28 cellular contexts compared by ENCODE assay signal in genomic region chr14:24054324-24054641, GRCh38. TPM values are rescaled to one million over a fixed set of nuclear protein-coding genes. Genes with fewer than 3 reads are reported as not detected.
A peak's percentile ranks its signal among the peaks of the same experiment; 100 is the strongest.
DNase-seq lines count a peak whose midpoint lies in the region; ATAC-seq, FAIRE-seq and TF ChIP-seq lines count a peak whose summit lies in the region.
"Had no signal": no experiment of that assay in that cellular context is flagged by ENCODE, and none has a peak within 500 bp of the region (broad histone marks: within the 10 kb centered on the region; RNA-seq: fewer than 3 reads in every experiment).

No MANE protein-coding gene starts in this region.

- H3K36me3 Mint-ChIP-seq in activated T-cell treated with anti-CD3 and anti-CD28 coated beads, Interleukin-2, amount 50 U/mL, for 24 hours (ENCODE audit: low read depth), result no peaks in the 10 kb centered on the region
- peaks cover 0 to 2% of the 10 kb centered on the region in 2 donors for H3K36me3 Mint-ChIP-seq in activated T-cell treated with anti-CD3 and anti-CD28 coated beads, Interleukin-2, amount 50 U/mL, for 72 hours (ENCODE audit: insufficient read depth in 2 of 2)
- H3K36me3 Mint-ChIP-seq in central memory CD8-positive, alpha-beta T cell (ENCODE audit: insufficient read depth), result peaks cover 5% of the 10 kb centered on the region
- H3K36me3 Mint-ChIP-seq in glutamatergic neuron (ENCODE audit: unreplicated experiment), result no peaks in the 10 kb centered on the region

- H3K4me2 ChIP-seq in HepG2 (ENCODE audit: low read depth, low read length) (no peak overlapping the region), OCI-LY7 (ENCODE audit: low read length) (no peak overlapping the region)
- H3K4me2 ChIP-seq: BLaER1, GM23338 had no signal

- no peak overlapping the region for H3K9ac ChIP-seq in HepG2 (ENCODE audit: insufficient read depth, low read depth, low read length)
- H3K9ac ChIP-seq: BLaER1 had no signal

- H3K4me1 Mint-ChIP-seq in activated T-cell treated with anti-CD3 and anti-CD28 coated beads, Interleukin-2, amount 50 U/mL, for 24 hours (ENCODE audit: low read depth), result peaks cover 26% of the 10 kb centered on the region
- H3K4me1 Mint-ChIP-seq in activated T-cell treated with anti-CD3 and anti-CD28 coated beads, Interleukin-2, amount 50 U/mL, for 72 hours (ENCODE audit: low read depth), result peaks cover 19% of the 10 kb centered on the region
- H3K4me1 Mint-ChIP-seq in central memory CD8-positive, alpha-beta T cell, result peaks cover 26% of the 10 kb centered on the region
- H3K4me1 Mint-ChIP-seq in glutamatergic neuron (ENCODE audit: low read depth, unreplicated experiment), result peaks cover 25% of the 10 kb centered on the region

- no peaks in the 10 kb centered on the region for H3K36me3 ChIP-seq in HepG2 (replicated peaks in 1 of 2; ENCODE audit: control insufficient read depth in 1 of 2, insufficient read depth in 2 of 2, low read length in 2 of 2)
- no peaks in the 10 kb centered on the region for H3K36me3 ChIP-seq in right lobe of liver
- no peaks in the 10 kb centered on the region for H3K36me3 ChIP-seq in OCI-LY7 (ENCODE audit: insufficient read depth, low read length)
- H3K36me3 ChIP-seq: BLaER1 had no signal

- BruUV-seq in HepG2 (replicated peaks; lab: Mats Ljungman, UMichigan) (no TSS peak), OCI-LY7 (replicated peaks; lab: Mats Ljungman, UMichigan) (no TSS peak)

- H3K4me3 Mint-ChIP-seq in activated T-cell treated with anti-CD3 and anti-CD28 coated beads, Interleukin-2, amount 50 U/mL, for 24 hours, result no peak overlapping the region
- H3K4me3 Mint-ChIP-seq in activated T-cell treated with anti-CD3 and anti-CD28 coated beads, Interleukin-2, amount 50 U/mL, for 72 hours, result no peak overlapping the region
- H3K4me3 Mint-ChIP-seq in central memory CD8-positive, alpha-beta T cell, result peak overlapping the region; percentile 84
- no peak overlapping the region for H3K4me3 Mint-ChIP-seq in glutamatergic neuron (ENCODE audit: unreplicated experiment)
- H3K4me3 Mint-ChIP-seq: GM23338, HFFc6 had no signal

- H2AFZ ChIP-seq in HepG2 (ENCODE audit: low read length), result no peak overlapping the region
- no peak overlapping the region for H2AFZ ChIP-seq in OCI-LY7 (ENCODE audit: low read length)
- H2AFZ ChIP-seq: GM23338 had no signal

- H3K9me2 ChIP-seq in OCI-LY7 (ENCODE audit: insufficient read depth, low read length), result no peaks in the 10 kb centered on the region

- CTCF ChIA-PET in HepG2 (lab: Yijun Ruan, JAX; ENCODE audit: low intra/inter-chr PET ratio, low total read pairs), result no interaction called here
- CTCF ChIA-PET in OCI-LY7 (lab: Charles Lee; ENCODE audit: unreplicated experiment), result interaction anchor here (0.6 kb wide), 1 partner anchor 11 kb away, joined by 3 read pairs; no protein-coding TSS in a partner anchor

- no peak overlapping the region for H3K27ac ChIP-seq in HepG2 (ENCODE audit: extremely low read length, insufficient read depth, low read length)
- H3K27ac ChIP-seq in right lobe of liver, result no peak overlapping the region
- no peak overlapping the region for H3K27ac ChIP-seq in OCI-LY7 (ENCODE audit: low read depth, low read length, poor library complexity, severe bottlenecking)
- H3K27ac ChIP-seq: 22Rv1, BLaER1, HL-60 had no signal

- no peak for FAIRE-seq in HepG2 (lab: Jason Lieb, UNC)
- FAIRE-seq: GM12878, GM19239, H54 had no signal

- no peak for TF ChIP-seq RAD21 in HepG2 (CRISPR knock-in tag; IDR thresholded peaks at IDR 0.05)

- no peaks in the 10 kb centered on the region for H3K9me3 Mint-ChIP-seq in activated T-cell treated with anti-CD3 and anti-CD28 coated beads, Interleukin-2, amount 50 U/mL, for 24 hours
- no peaks in the 10 kb centered on the region for H3K9me3 Mint-ChIP-seq in activated T-cell treated with anti-CD3 and anti-CD28 coated beads, Interleukin-2, amount 50 U/mL, for 72 hours
- no peaks in the 10 kb centered on the region for H3K9me3 Mint-ChIP-seq in central memory CD8-positive, alpha-beta T cell
- peaks cover 25% of the 10 kb centered on the region for H3K9me3 Mint-ChIP-seq in glutamatergic neuron (ENCODE audit: unreplicated experiment)
- H3K9me3 Mint-ChIP-seq: CD8-positive, alpha-beta memory T cell; GM23338; HFFc6; IgD-negative memory B cell had no signal

- no peak for ATAC-seq in activated T-cell treated with anti-CD3 and anti-CD28 coated beads, Interleukin-2, amount 50 U/mL, for 72 hours (replicated peaks in 1 of 2)
- ATAC-seq in HepG2 (no peak), right lobe of liver (no peak)
- ATAC-seq in central memory CD8-positive, alpha-beta T cell (replicated peaks; ENCODE audit: extremely low read depth, poor library complexity, severe bottlenecking), result no peak
- ATAC-seq: GM12878, GM23338, HCT116 had no signal

- H3K79me2 ChIP-seq in HepG2 (ENCODE audit: insufficient read depth, low read length), result no peaks in the 10 kb centered on the region
- no peaks in the 10 kb centered on the region for H3K79me2 ChIP-seq in OCI-LY7 (ENCODE audit: insufficient read depth, low read depth, low read length)

- TF ChIP-seq POLR2A in HepG2 (IDR thresholded peaks at IDR 0.05; ENCODE audit: insufficient read depth in 1 of 2, low read depth in 2 of 2, low read length in 2 of 2), result no peak
- no peak for TF ChIP-seq POLR2A in right lobe of liver (IDR thresholded peaks at IDR 0.05)

- TF ChIP-seq CTCF in HepG2 (CRISPR knock-in tag; IDR thresholded peaks at IDR 0.05) (no peak), right lobe of liver (IDR thresholded peaks at IDR 0.05) (no peak), OCI-LY7 (conservative IDR thresholded peaks at IDR 0.05; ENCODE audit: low read length) (no peak), glutamatergic neuron (IDR thresholded peaks at IDR 0.05; ENCODE audit: partially characterized antibody, unreplicated experiment) (no peak)

- 45% methylated on average over 6 of the region's 6 CpGs for WGBS in HepG2 (ENCODE audit: low lambda C conversion rate)
- 80% methylated on average over 5 of the region's 6 CpGs for WGBS in right lobe of liver (ENCODE audit: insufficient coverage, low coverage, low lambda C conversion rate, missing lambda C conversion rate)

- H3K4me1 ChIP-seq in HepG2 (ENCODE audit: insufficient read depth, low read length), result peaks cover 45% of the 10 kb centered on the region
- H3K4me1 ChIP-seq in right lobe of liver, result peaks cover 0 to 26% (median 5%) of the 10 kb centered on the region in 4 donors
- H3K4me1 ChIP-seq in OCI-LY7 (ENCODE audit: insufficient read depth, low read length, poor library complexity, severe bottlenecking), result peaks cover 19% of the 10 kb centered on the region

- peaks cover 20 to 80% of the 10 kb centered on the region in 2 experiments for H3K27me3 ChIP-seq in HepG2 (ENCODE audit: control insufficient read depth in 1 of 2, insufficient read depth in 2 of 2, low read length in 2 of 2)
- no peaks in the 10 kb centered on the region for H3K27me3 ChIP-seq in right lobe of liver

- H3K9me3 ChIP-seq in HepG2 (ENCODE audit: low read length) (no peaks in the 10 kb centered on the region), right lobe of liver (no peaks in the 10 kb centered on the region), OCI-LY7 (ENCODE audit: low read length) (no peaks in the 10 kb centered on the region)
- H3K9me3 ChIP-seq: BLaER1 had no signal

- H3K27me3 Mint-ChIP-seq in activated T-cell treated with anti-CD3 and anti-CD28 coated beads, Interleukin-2, amount 50 U/mL, for 24 hours, result peaks cover 21% of the 10 kb centered on the region
- H3K27me3 Mint-ChIP-seq in activated T-cell treated with anti-CD3 and anti-CD28 coated beads, Interleukin-2, amount 50 U/mL, for 72 hours (ENCODE audit: low read depth), result peaks cover 7% of the 10 kb centered on the region
- no peaks in the 10 kb centered on the region for H3K27me3 Mint-ChIP-seq in central memory CD8-positive, alpha-beta T cell
- peaks cover 21% of the 10 kb centered on the region for H3K27me3 Mint-ChIP-seq in glutamatergic neuron (ENCODE audit: unreplicated experiment)

- no peak overlapping the region for H3K4me3 ChIP-seq in HepG2 (replicated peaks in 1 of 3; ENCODE audit: insufficient read depth in 1 of 3, low read depth in 2 of 3, low read length in 3 of 3)
- H3K4me3 ChIP-seq in right lobe of liver, result no peak overlapping the region
- H3K4me3 ChIP-seq in OCI-LY7 (ENCODE audit: low read depth, low read length, poor library complexity, severe bottlenecking), result no peak overlapping the region
- H3K4me3 ChIP-seq: BLaER1, GM12878, GM23338 had no signal

- no peak for TF ChIP-seq EP300 in HepG2 (IDR thresholded peaks at IDR 0.05; ENCODE audit: low read depth in 2 of 2, low read length in 2 of 2)
- TF ChIP-seq EP300 in HepG2 (CRISPR knock-in tag; IDR thresholded peaks at IDR 0.05; ENCODE audit: borderline replicate concordance), result no peak

- POLR2A ChIA-PET in HepG2 (lab: Yijun Ruan, JAX), result interaction anchor here (1.0 to 6.3 kb wide), 5 partner anchors 27 to 188 kb away, joined by 4 to 124 read pairs (median 6); partner anchors contain the start of genes DCAF11, NRL, PCK2 and PSME2
- POLR2A ChIA-PET in OCI-LY7 (lab: Charles Lee), result interaction anchor here (0.6 kb wide), 1 partner anchor 9 kb away, joined by 3 read pairs; no protein-coding TSS in a partner anchor

- no peaks in the 10 kb centered on the region for H4K20me1 ChIP-seq in HepG2 (ENCODE audit: insufficient read depth, low read length)
- H4K20me1 ChIP-seq in OCI-LY7 (ENCODE audit: insufficient read depth, low read length), result no peaks in the 10 kb centered on the region
- H4K20me1 ChIP-seq: BLaER1 had no signal

- no peak overlapping the region for H3K27ac Mint-ChIP-seq in activated T-cell treated with anti-CD3 and anti-CD28 coated beads, Interleukin-2, amount 50 U/mL, for 24 hours
- H3K27ac Mint-ChIP-seq in activated T-cell treated with anti-CD3 and anti-CD28 coated beads, Interleukin-2, amount 50 U/mL, for 72 hours, result no peak overlapping the region
- no peak overlapping the region for H3K27ac Mint-ChIP-seq in central memory CD8-positive, alpha-beta T cell (ENCODE audit: low read depth)
- no peak overlapping the region for H3K27ac Mint-ChIP-seq in glutamatergic neuron (ENCODE audit: unreplicated experiment)
- H3K27ac Mint-ChIP-seq: GM23338, HFFc6 had no signal

- in situ Hi-C loops in HepG2 (cut with HindIII; ENCODE audit: extremely low pct_ligation_motif_present, low pct_unique_long_range_greater_than_20kb), result loop anchor here (5.0 kb wide), 1 partner anchor 47 kb away; no protein-coding TSS in a partner anchor

- intact Hi-C loops in HepG2 (cut with micrococcal nuclease; ENCODE audit: unreplicated experiment) (no loop called here), right lobe of liver (cut with DNase I) (no loop called here), posterior vena cava (cut with DNase I) (no loop called here), OCI-LY7 (cut with micrococcal nuclease; ENCODE audit: unreplicated experiment) (no loop called here)

- peak; percentile 28 for DNase-seq in activated T-cell treated with anti-CD3 and anti-CD28 coated beads, Interleukin-2, amount 50 U/mL, for 24 hours
- no peak for DNase-seq in activated T-cell treated with anti-CD3 and anti-CD28 coated beads, Interleukin-2, amount 50 U/mL, for 72 hours
- DNase-seq in HepG2 (ENCODE audit: low spot score), result no peak
- no peak for DNase-seq in right lobe of liver
- no peak for DNase-seq in central memory CD8-positive, alpha-beta T cell (ENCODE audit: low spot score in 2 of 2)
- peak; percentile 41 for DNase-seq in posterior vena cava (ENCODE audit: low spot score)
- DNase-seq in OCI-LY7 (ENCODE audit: low spot score), result no peak
- DNase-seq in glutamatergic neuron, result no peak
- DNase-seq: CD8-positive, alpha-beta memory T cell; COR-L47; DMS 273 treated with DMSO at 0.1 percent for 48 hours; DMS53; DND-41; EL; HFFc6 had no signal

RNA-seq across cellular contexts. Expression of gene CARMIL3, which starts 2.5 kb away (rescaled TPM):
- 1 to 10 TPM; 1.9 to 2.1 TPM for total RNA-seq in activated T-cell treated with anti-CD3 and anti-CD28 coated beads, Interleukin-2, amount 50 U/mL, for 72 hours
- total RNA-seq in HepG2 (2016; rRNA removed; fragmentation: Illumina TruSeq; extraction: Trizol), result 0.13 and 0.27 TPM in 2 replicates
- 0.18 TPM in 1 of 2 replicates, not detected in the other for total RNA-seq in HepG2 (2016; cell fraction: cytosol; rRNA removed; fragmentation: Illumina TruSeq; extraction: Trizol; ENCODE audit: low read depth)
- total RNA-seq in HepG2 (2016; cell fraction: insoluble cytoplasmic fraction; rRNA removed; fragmentation: Illumina TruSeq; extraction: Trizol), result 0.12 and 0.41 TPM in 2 replicates
- total RNA-seq in HepG2 (2016; cell fraction: membrane; rRNA removed; fragmentation: Illumina TruSeq; extraction: Trizol), result 0.03 and 0.15 TPM in 2 replicates
- total RNA-seq in HepG2 (2016; cell fraction: nucleus; rRNA removed; fragmentation: Illumina TruSeq; extraction: Trizol), result 0.47 and 0.65 TPM in 2 replicates
- 0.55 and 0.85 TPM in 2 replicates for polyA plus RNA-seq in HepG2 (2011; rRNA removed)
- polyA plus RNA-seq in HepG2 (2011; cell fraction: cytosol; rRNA removed), result 0.13 and 0.21 TPM in 2 replicates
- polyA plus RNA-seq in HepG2 (2011; cell fraction: nucleus; rRNA removed), result 7.7 and 8.1 TPM in 2 replicates
- 0.16 and 0.34 TPM in 2 replicates for polyA plus RNA-seq in HepG2 (2012)
- polyA plus RNA-seq in HepG2 (2016; cell fraction: cytosol; fragmentation: Illumina TruSeq; extraction: Trizol; ENCODE audit: low read depth), result 0.03 TPM in 2 replicates
- 0.19 and 0.23 TPM in 2 replicates for polyA plus RNA-seq in HepG2 (2016; cell fraction: insoluble cytoplasmic fraction; fragmentation: Illumina TruSeq; extraction: Trizol; ENCODE audit: low read depth)
- polyA plus RNA-seq in HepG2 (2016; cell fraction: membrane; fragmentation: Illumina TruSeq; extraction: Trizol; ENCODE audit: low read depth), result 0.05 TPM in 2 replicates
- polyA plus RNA-seq in HepG2 (2016; cell fraction: nucleus; fragmentation: Illumina TruSeq; extraction: Trizol; ENCODE audit: insufficient read depth, low read depth), result 1.6 and 2.9 TPM in 2 replicates
- polyA minus RNA-seq in HepG2 (2011; rRNA and poly(A)+ RNA removed; ENCODE audit: low replicate concordance), result 0.14 and 3.1 TPM in 2 replicates
- polyA minus RNA-seq in HepG2 (2011; cell fraction: cytosol; rRNA and poly(A)+ RNA removed), result 0.20 and 0.44 TPM in 2 replicates
- 0.77 and 2.9 TPM in 2 replicates for polyA minus RNA-seq in HepG2 (2011; cell fraction: nucleus; rRNA and poly(A)+ RNA removed)
- total RNA-seq in right lobe of liver, result 1 to 10 TPM in 1 of 6 experiments, under 1 TPM in 5; 0.18 to 1.9 (median 0.29) TPM
- total RNA-seq in posterior vena cava, result under 1 TPM; 0.14 to 0.23 TPM
- total RNA-seq in OCI-LY7 (2014; rRNA removed; shearing (Covaris generic)), result 0.03 and 0.32 TPM in 2 replicates
- 0.21 TPM in 1 of 2 replicates, not detected in the other for total RNA-seq in OCI-LY7 (2022)
- 108 TPM for total RNA-seq in glutamatergic neuron (ENCODE audit: unreplicated experiment)
- total RNA-seq: HFFc6 had no signal
- polyA plus RNA-seq: AG04450 had no signal

RNA-seq across cellular contexts. Expression of gene CPNE6, which starts 17.1 kb away (rescaled TPM):
- total RNA-seq in activated T-cell treated with anti-CD3 and anti-CD28 coated beads, Interleukin-2, amount 50 U/mL, for 72 hours, result under 1 TPM; 0.12 to 0.14 TPM
- not detected in 2 replicates for total RNA-seq in HepG2 (2016; rRNA removed; fragmentation: Illumina TruSeq; extraction: Trizol)
- total RNA-seq in HepG2 (2016; cell fraction: cytosol; rRNA removed; fragmentation: Illumina TruSeq; extraction: Trizol; ENCODE audit: low read depth), result not detected in 2 replicates
- total RNA-seq in HepG2 (2016; cell fraction: insoluble cytoplasmic fraction; rRNA removed; fragmentation: Illumina TruSeq; extraction: Trizol), result not detected in 2 replicates
- total RNA-seq in HepG2 (2016; cell fraction: membrane; rRNA removed; fragmentation: Illumina TruSeq; extraction: Trizol), result not detected in 2 replicates
- total RNA-seq in HepG2 (2016; cell fraction: nucleus; rRNA removed; fragmentation: Illumina TruSeq; extraction: Trizol), result not detected in 2 replicates
- polyA plus RNA-seq in HepG2 (2011; rRNA removed), result 0.03 TPM in 1 of 2 replicates, not detected in the other
- polyA plus RNA-seq in HepG2 (2011; cell fraction: cytosol; rRNA removed), result not detected in 2 replicates
- 0.06 and 0.16 TPM in 2 replicates for polyA plus RNA-seq in HepG2 (2011; cell fraction: nucleus; rRNA removed)
- polyA plus RNA-seq in HepG2 (2012), result 0.05 TPM in 1 of 2 replicates, not detected in the other
- not detected in 2 replicates for polyA plus RNA-seq in HepG2 (2016; cell fraction: cytosol; fragmentation: Illumina TruSeq; extraction: Trizol; ENCODE audit: low read depth)
- polyA plus RNA-seq in HepG2 (2016; cell fraction: insoluble cytoplasmic fraction; fragmentation: Illumina TruSeq; extraction: Trizol; ENCODE audit: low read depth), result not detected in 2 replicates
- not detected in 2 replicates for polyA plus RNA-seq in HepG2 (2016; cell fraction: membrane; fragmentation: Illumina TruSeq; extraction: Trizol; ENCODE audit: low read depth)
- polyA plus RNA-seq in HepG2 (2016; cell fraction: nucleus; fragmentation: Illumina TruSeq; extraction: Trizol; ENCODE audit: insufficient read depth, low read depth), result not detected in 2 replicates
- 0.16 TPM in 1 of 2 replicates, not detected in the other for polyA minus RNA-seq in HepG2 (2011; rRNA and poly(A)+ RNA removed; ENCODE audit: low replicate concordance)
- polyA minus RNA-seq in HepG2 (2011; cell fraction: cytosol; rRNA and poly(A)+ RNA removed), result not detected in 2 replicates
- not detected in 2 replicates for polyA minus RNA-seq in HepG2 (2011; cell fraction: nucleus; rRNA and poly(A)+ RNA removed)
- total RNA-seq in right lobe of liver, result under 1 TPM in 4 of 6 experiments, not detected in 2; 0.09 to 0.40 (median 0.18) TPM
- 1 to 10 TPM in 1 of 2 donors, under 1 TPM in 1; 0.32 to 1.3 TPM for total RNA-seq in posterior vena cava
- 0.10 TPM in 1 of 2 replicates, not detected in the other for total RNA-seq in OCI-LY7 (2014; rRNA removed; shearing (Covaris generic))
- not detected in 2 replicates for total RNA-seq in OCI-LY7 (2022)
- total RNA-seq in glutamatergic neuron (ENCODE audit: unreplicated experiment), result 0.44 TPM
- total RNA-seq: A673; CD8-positive, alpha-beta memory T cell; G401; GM23338; HFFc6; HT1080 had no signal
- polyA plus RNA-seq: AG04450; CD8-positive, alpha-beta memory T cell; IgD-negative memory B cell had no signal

RNA-seq across cellular contexts. Expression of gene PCK2, which starts 39.8 kb away (rescaled TPM):
- total RNA-seq in activated T-cell treated with anti-CD3 and anti-CD28 coated beads, Interleukin-2, amount 50 U/mL, for 72 hours, result 100 to 1,000 TPM; 161 to 180 TPM
- 118 and 129 TPM in 2 replicates for total RNA-seq in HepG2 (2016; rRNA removed; fragmentation: Illumina TruSeq; extraction: Trizol)
- total RNA-seq in HepG2 (2016; cell fraction: cytosol; rRNA removed; fragmentation: Illumina TruSeq; extraction: Trizol; ENCODE audit: low read depth), result 29.7 and 32.7 TPM in 2 replicates
- 112 and 129 TPM in 2 replicates for total RNA-seq in HepG2 (2016; cell fraction: insoluble cytoplasmic fraction; rRNA removed; fragmentation: Illumina TruSeq; extraction: Trizol)
- total RNA-seq in HepG2 (2016; cell fraction: membrane; rRNA removed; fragmentation: Illumina TruSeq; extraction: Trizol), result 38.2 and 39.1 TPM in 2 replicates
- 96.7 and 121 TPM in 2 replicates for total RNA-seq in HepG2 (2016; cell fraction: nucleus; rRNA removed; fragmentation: Illumina TruSeq; extraction: Trizol)
- polyA plus RNA-seq in HepG2 (2011; rRNA removed), result 272 and 316 TPM in 2 replicates
- polyA plus RNA-seq in HepG2 (2011; cell fraction: cytosol; rRNA removed), result 238 and 309 TPM in 2 replicates
- 309 TPM in 2 replicates for polyA plus RNA-seq in HepG2 (2011; cell fraction: nucleus; rRNA removed)
- 216 and 286 TPM in 2 replicates for polyA plus RNA-seq in HepG2 (2012)
- polyA plus RNA-seq in HepG2 (2016; cell fraction: cytosol; fragmentation: Illumina TruSeq; extraction: Trizol; ENCODE audit: low read depth), result 19.2 and 20.8 TPM in 2 replicates
- polyA plus RNA-seq in HepG2 (2016; cell fraction: insoluble cytoplasmic fraction; fragmentation: Illumina TruSeq; extraction: Trizol; ENCODE audit: low read depth), result 122 and 140 TPM in 2 replicates
- 27.1 and 31.0 TPM in 2 replicates for polyA plus RNA-seq in HepG2 (2016; cell fraction: membrane; fragmentation: Illumina TruSeq; extraction: Trizol; ENCODE audit: low read depth)
- polyA plus RNA-seq in HepG2 (2016; cell fraction: nucleus; fragmentation: Illumina TruSeq; extraction: Trizol; ENCODE audit: insufficient read depth, low read depth), result 172 and 175 TPM in 2 replicates
- 87.1 and 691 TPM in 2 replicates for polyA minus RNA-seq in HepG2 (2011; rRNA and poly(A)+ RNA removed; ENCODE audit: low replicate concordance)
- 204 and 209 TPM in 2 replicates for polyA minus RNA-seq in HepG2 (2011; cell fraction: cytosol; rRNA and poly(A)+ RNA removed)
- 128 and 158 TPM in 2 replicates for polyA minus RNA-seq in HepG2 (2011; cell fraction: nucleus; rRNA and poly(A)+ RNA removed)
- total RNA-seq in right lobe of liver, result 100 to 1,000 TPM; 124 to 615 (median 240) TPM
- total RNA-seq in posterior vena cava, result 10 to 100 TPM; 18.8 to 27.4 TPM
- total RNA-seq in OCI-LY7 (2014; rRNA removed; shearing (Covaris generic)), result 33.7 and 43.6 TPM in 2 replicates
- 130 TPM in 2 replicates for total RNA-seq in OCI-LY7 (2022)
- total RNA-seq in glutamatergic neuron (ENCODE audit: unreplicated experiment), result 99.9 TPM

Comparison
In these comparisons a context has a peak if more than half of its experiments do, and no peak if none do; other contexts are left out.
1. DNase-seq: peak in activated T-cell treated with anti-CD3 and anti-CD28 coated beads, Interleukin-2, amount 50 U/mL, for 24 hours (single experiment) and posterior vena cava (single experiment); none in activated T-cell treated with anti-CD3 and anti-CD28 coated beads, Interleukin-2, amount 50 U/mL, for 72 hours (0 of 2), HepG2 (single experiment), right lobe of liver (0 of 3), central memory CD8-positive, alpha-beta T cell (0 of 2), OCI-LY7 (single experiment) and glutamatergic neuron (single experiment).
2. RNA of gene CARMIL3, which starts 2.5 kb away (total RNA-seq): 108 TPM in glutamatergic neuron (single experiment); 1.9 to 2.1 TPM in activated T-cell treated with anti-CD3 and anti-CD28 coated beads, Interleukin-2, amount 50 U/mL, for 72 hours, 0.03 to 0.32 TPM in OCI-LY7, 0.18 to 1.9 TPM in right lobe of liver, 0.03 to 0.65 TPM in HepG2 and 0.14 to 0.23 TPM in posterior vena cava; every median in the first group is over 10 times any median in the second.